In genomic region chr19:11984986-11985385, GRCh38 we compare ENCODE assay signal across 14 cellular contexts. TPM values are rescaled to one million over a fixed set of nuclear protein-coding genes. Genes with fewer than 3 reads are reported as not detected.
DNase-seq lines count a peak whose midpoint lies in the region; ATAC-seq, FAIRE-seq and TF ChIP-seq lines count a peak whose summit lies in the region.
"Had no signal": no experiment of that assay in that cellular context is flagged by ENCODE, and none has a peak within 500 bp of the region (broad histone marks: within the 10 kb centered on the region; RNA-seq: fewer than 3 reads in every experiment).

No MANE protein-coding gene starts in this region.

- no peak overlapping the region for H3K27ac Mint-ChIP-seq in stimulated activated naive B cell treated with anti-CD40 and anti-IgM and Interleukin-4, amounts not matched to agents 10 μg/mL and 1 μg/mL and 100 μg/mL, for 72 hours
- H3K27ac Mint-ChIP-seq: activated naive CD8-positive, alpha-beta T cell treated with anti-CD3 and anti-CD28 coated beads, Interleukin-2, amount 10 ng/mL, durations not matched to agents 7 days and 5 days had no signal

- no peaks in the 10 kb centered on the region for H3K27me3 ChIP-seq in K562 (ENCODE audit: control insufficient read depth in 2 of 2, insufficient read depth in 2 of 2, low read length in 2 of 2)
- H3K27me3 ChIP-seq: dorsolateral prefrontal cortex, SJSA1, tibial nerve had no signal

- H3K4me1 ChIP-seq in K562 (replicated peaks in 1 of 2; ENCODE audit: control insufficient read depth in 2 of 2, insufficient read depth in 2 of 2, low read length in 2 of 2), result peaks cover 0 to 3% of the 10 kb centered on the region in 2 experiments; a peak in 2 of 5 replicates
- H3K4me1 ChIP-seq: SJSA1 had no signal

- H3K9me1 ChIP-seq in K562 (ENCODE audit: control insufficient read depth, insufficient read depth, low read length), result no peaks in the 10 kb centered on the region

- no peak for TF ChIP-seq EP300 in K562 (IDR thresholded peaks at IDR 0.05; ENCODE audit: low read length)

- H3K4me2 ChIP-seq in K562 (ENCODE audit: insufficient read depth, low read length), result no peak overlapping the region

- TF ChIP-seq POLR2A in NB4 (IDR thresholded peaks at IDR 0.05; ENCODE audit: extremely low read depth, insufficient read length), result no peak
- no peak for TF ChIP-seq POLR2A in K562 (conservative IDR thresholded peaks at IDR 0.05)

- FAIRE-seq in K562 (lab: Jason Lieb, UNC), result no peak
- FAIRE-seq: GM18507 had no signal

- H3K4me1 Mint-ChIP-seq in stimulated activated naive B cell treated with anti-CD40 and anti-IgM and Interleukin-4, amounts not matched to agents 10 μg/mL and 1 μg/mL and 100 μg/mL, for 72 hours, result peaks cover 6 to 26% of the 10 kb centered on the region in 2 donors

- TF ChIP-seq RAD21 in K562 (CRISPR knock-in tag; conservative IDR thresholded peaks at IDR 0.05 in 1 of 2, IDR thresholded peaks at IDR 0.05 in 1 of 2), result no peak

- no TSS peak for BruUV-seq in K562 (replicated peaks; lab: Mats Ljungman, UMichigan)

- in situ Hi-C loops in K562 (cut with MboI), result no loop called here

- H3K9me3 ChIP-seq in K562 (replicated peaks; ENCODE audit: control insufficient read depth, insufficient read depth, low read depth, low read length), result no peaks in the 10 kb centered on the region; the same call in 1 of the 2 replicates
- H3K9me3 ChIP-seq: SJSA1 had no signal

- H3K4me3 Mint-ChIP-seq in stimulated activated naive B cell treated with anti-CD40 and anti-IgM and Interleukin-4, amounts not matched to agents 10 μg/mL and 1 μg/mL and 100 μg/mL, for 72 hours, result no peak overlapping the region
- H3K4me3 Mint-ChIP-seq: activated naive CD8-positive, alpha-beta T cell treated with anti-CD3 and anti-CD28 coated beads, Interleukin-2, amount 10 ng/mL, durations not matched to agents 7 days and 5 days had no signal

- intact Hi-C loops in K562 (cut with micrococcal nuclease), result loop anchor here (5.0 kb wide), 1 partner anchor 157 kb away; the partner anchor contains the start of gene ZNF20

- H4K20me1 ChIP-seq in K562 (replicated peaks; ENCODE audit: control insufficient read depth, insufficient read depth, low read length), result no peaks in the 10 kb centered on the region

- peak; percentile 9 to 21 for DNase-seq in stimulated activated CD4-positive, alpha-beta T cell treated with anti-CD3 and anti-CD28 coated beads, Interleukin-2, amount 100 ng/mL, for 24 hours
- DNase-seq in stimulated activated CD4-positive, alpha-beta T cell treated with anti-CD3 and anti-CD28 coated beads, Interleukin-1b, Interleukin-23, amount 100 ng/mL, for 48 hours, result no peak
- peak; percentile 36 for DNase-seq in NB4 (ENCODE audit: low read depth)
- DNase-seq in K562 (ENCODE audit: extremely low read depth in 1 of 4, low spot score in 3 of 4), result peak in 3 of 4 experiments; percentile 13 to 38 (median 16)
- peak; percentile 12 for DNase-seq in stimulated activated naive B cell treated with anti-CD40 and anti-IgM and Interleukin-4, amounts not matched to agents 10 μg/mL and 1 μg/mL and 100 μg/mL, for 72 hours
- no peak for DNase-seq in OCI-M2 (lab: John Stamatoyannopoulos, UW; ENCODE audit: unreplicated experiment)
- no peak for DNase-seq in NCI-H345 treated with DMSO at 0.1 percent for 48 hours (lab: John Stamatoyannopoulos, UW; ENCODE audit: unreplicated experiment)
- DNase-seq: activated naive CD8-positive, alpha-beta T cell treated with anti-CD3 and anti-CD28 coated beads, Interleukin-2, amount 10 ng/mL, durations not matched to agents 7 days and 5 days; dorsolateral prefrontal cortex; NCI-H2227 treated with DMSO at 0.1 percent for 48 hours had no signal

- TF ChIP-seq CTCF in NB4 (IDR thresholded peaks at IDR 0.05; ENCODE audit: low read depth, low read length) (peak; percentile 13), K562 (IDR thresholded peaks at IDR 0.05 in 2 of 3, conservative IDR thresholded peaks at IDR 0.05 in 1 of 3; ENCODE audit: insufficient read depth in 2 of 3, low read depth in 1 of 3, low read length in 3 of 3) (peak; percentile 40 to 51 (median 41); a peak in 5 of 6 replicates)

- peaks cover 4 to 7% of the 10 kb centered on the region in 2 donors for H3K9me3 Mint-ChIP-seq in stimulated activated naive B cell treated with anti-CD40 and anti-IgM and Interleukin-4, amounts not matched to agents 10 μg/mL and 1 μg/mL and 100 μg/mL, for 72 hours

- ATAC-seq in K562, result peak; percentile 56
- no peak for ATAC-seq in stimulated activated naive B cell treated with anti-CD40 and anti-IgM and Interleukin-4, amounts not matched to agents 10 μg/mL and 1 μg/mL and 100 μg/mL, for 72 hours (replicated peaks)
- ATAC-seq in HG02759 (IDR thresholded peaks at IDR 0.05; ENCODE audit: unreplicated experiment), result no peak

- no peaks in the 10 kb centered on the region for H3K27me3 Mint-ChIP-seq in stimulated activated naive B cell treated with anti-CD40 and anti-IgM and Interleukin-4, amounts not matched to agents 10 μg/mL and 1 μg/mL and 100 μg/mL, for 72 hours
- H3K27me3 Mint-ChIP-seq: activated naive CD8-positive, alpha-beta T cell treated with anti-CD3 and anti-CD28 coated beads, Interleukin-2, amount 10 ng/mL, durations not matched to agents 7 days and 5 days had no signal

- peaks cover 5 to 8% of the 10 kb centered on the region in 2 donors for H3K36me3 Mint-ChIP-seq in stimulated activated naive B cell treated with anti-CD40 and anti-IgM and Interleukin-4, amounts not matched to agents 10 μg/mL and 1 μg/mL and 100 μg/mL, for 72 hours

- peaks cover 3% of the 10 kb centered on the region; the same call in 1 of the 3 replicates for H3K79me2 ChIP-seq in K562 (ENCODE audit: control insufficient read depth, insufficient read depth, low read length)

- H3K36me3 ChIP-seq in K562 (ENCODE audit: control insufficient read depth, insufficient read depth, low read length), result no peaks in the 10 kb centered on the region; the same call in 2 of the 3 replicates
- H3K36me3 ChIP-seq: SJSA1 had no signal

- POLR2A ChIA-PET in K562 (lab: Yijun Ruan, JAX), result no interaction called here

- 3% methylated on average over 5 of the region's 5 CpGs for WGBS in K562 (ENCODE audit: insufficient coverage, low coverage, missing lambda C conversion rate)

- H3K9ac ChIP-seq in K562 (ENCODE audit: insufficient read depth in 1 of 2, low read depth in 2 of 2, low read length in 2 of 2), result no peak overlapping the region

- CTCF ChIA-PET in K562 (lab: Yijun Ruan, JAX; ENCODE audit: low intra/inter-chr PET ratio), result no interaction called here

- H3K27ac ChIP-seq in K562 (ENCODE audit: extremely low read depth, low read depth, low read length), result no peak overlapping the region
- H3K27ac ChIP-seq: dorsolateral prefrontal cortex, SJSA1, tibial nerve had no signal

- H3K4me3 ChIP-seq in NB4 (ENCODE audit: low read depth, low read length) (no peak overlapping the region), K562 (no peak overlapping the region)
- H3K4me3 ChIP-seq: dorsolateral prefrontal cortex, SJSA1, tibial nerve had no signal

- no peak overlapping the region for H2AFZ ChIP-seq in K562 (ENCODE audit: low read depth, low read length)

RNA-seq across cellular contexts. Expression of gene ZNF763, which starts 20.1 kb away (rescaled TPM):
- total RNA-seq in K562 (2011; cell fraction: chromatin; rRNA removed; ENCODE audit: low replicate concordance), result 0.21 and 0.86 TPM in 2 replicates
- total RNA-seq in K562 (2011; cell fraction: nucleolus; rRNA removed), result 0.53 TPM in 1 of 2 replicates, not detected in the other
- 0.46 TPM in 1 of 2 replicates, not detected in the other for total RNA-seq in K562 (2011; cell fraction: nucleoplasm; rRNA removed)
- not detected in 2 replicates for total RNA-seq in K562 (2014; rRNA removed)
- total RNA-seq in K562 (2014; rRNA removed; fragmentation: Illumina TruSeq; extraction: Trizol), result 0.11 and 0.29 TPM in 2 replicates
- total RNA-seq in K562 (2015; rRNA removed; fragmentation: Illumina TruSeq; extraction: Trizol), result 0.19 and 0.22 TPM in 2 replicates
- 0.22 TPM in 1 of 2 replicates, not detected in the other for total RNA-seq in K562 (2021)
- polyA plus RNA-seq in K562 (2011; rRNA removed), result 0.10 and 0.22 TPM in 2 replicates
- polyA plus RNA-seq in K562 (2011; cell fraction: cytosol; rRNA removed), result 0.01 and 0.06 TPM in 2 replicates
- 0.13 and 0.22 TPM in 2 replicates for polyA plus RNA-seq in K562 (2011; cell fraction: nucleus; rRNA removed)
- 0.03 and 0.06 TPM in 2 replicates for polyA plus RNA-seq in K562 (2012)
- 0.14 and 0.28 TPM in 2 replicates for polyA plus RNA-seq in K562 (2014; fragmentation: Illumina TruSeq; extraction: Trizol)
- under 1 TPM in 1 of 2 experiments, not detected in 1; 0.08 TPM for polyA plus RNA-seq in K562 (2014; fragmentation: Nextera tagmentation; extraction: Ambion mirVana)
- polyA plus RNA-seq in K562 (2014; rRNA removed), result not detected in 2 replicates
- polyA minus RNA-seq in K562 (2011; rRNA and poly(A)+ RNA removed), result 0.39 and 0.51 TPM in 2 replicates
- polyA minus RNA-seq in K562 (2011; cell fraction: cytosol; rRNA and poly(A)+ RNA removed), result not detected in 2 replicates
- 0.56 TPM in 1 of 2 replicates, not detected in the other for polyA minus RNA-seq in K562 (2011; cell fraction: nucleus; rRNA and poly(A)+ RNA removed)

RNA-seq across cellular contexts. Expression of gene ZNF433, which starts 50.5 kb away (rescaled TPM):
- total RNA-seq in K562 (2011; cell fraction: chromatin; rRNA removed; ENCODE audit: low replicate concordance), result 3.0 and 10.3 TPM in 2 replicates
- 2.2 and 4.1 TPM in 2 replicates for total RNA-seq in K562 (2011; cell fraction: nucleolus; rRNA removed)
- 4.5 and 6.3 TPM in 2 replicates for total RNA-seq in K562 (2011; cell fraction: nucleoplasm; rRNA removed)
- 2.6 and 3.0 TPM in 2 replicates for total RNA-seq in K562 (2014; rRNA removed)
- 3.9 and 4.7 TPM in 2 replicates for total RNA-seq in K562 (2014; rRNA removed; fragmentation: Illumina TruSeq; extraction: Trizol)
- total RNA-seq in K562 (2015; rRNA removed; fragmentation: Illumina TruSeq; extraction: Trizol), result 3.6 and 3.8 TPM in 2 replicates
- 2.2 and 3.0 TPM in 2 replicates for total RNA-seq in K562 (2021)
- 0.53 and 2.0 TPM in 2 replicates for polyA plus RNA-seq in K562 (2011; rRNA removed)
- polyA plus RNA-seq in K562 (2011; cell fraction: cytosol; rRNA removed), result 0.28 and 0.57 TPM in 2 replicates
- polyA plus RNA-seq in K562 (2011; cell fraction: nucleus; rRNA removed), result 0.52 and 0.82 TPM in 2 replicates
- polyA plus RNA-seq in K562 (2012), result 1.9 and 2.9 TPM in 2 replicates
- 3.4 and 4.0 TPM in 2 replicates for polyA plus RNA-seq in K562 (2014; fragmentation: Illumina TruSeq; extraction: Trizol)
- 1 to 10 TPM; 2.9 to 4.1 TPM for polyA plus RNA-seq in K562 (2014; fragmentation: Nextera tagmentation; extraction: Ambion mirVana)
- polyA plus RNA-seq in K562 (2014; rRNA removed), result 2.3 and 4.1 TPM in 2 replicates
- 0.84 and 4.0 TPM in 2 replicates for polyA minus RNA-seq in K562 (2011; rRNA and poly(A)+ RNA removed)
- 1.1 TPM in 1 of 2 replicates, not detected in the other for polyA minus RNA-seq in K562 (2011; cell fraction: cytosol; rRNA and poly(A)+ RNA removed)
- polyA minus RNA-seq in K562 (2011; cell fraction: nucleus; rRNA and poly(A)+ RNA removed), result 1.2 and 1.3 TPM in 2 replicates

Comparison
In these comparisons a context has a peak if more than half of its experiments do, and no peak if none do; other contexts are left out.
1. DNase-seq: peak in stimulated activated CD4-positive, alpha-beta T cell treated with anti-CD3 and anti-CD28 coated beads, Interleukin-2, amount 100 ng/mL, for 24 hours (2 of 2), NB4 (single experiment), K562 (3 of 4) and stimulated activated naive B cell treated with anti-CD40 and anti-IgM and Interleukin-4, amounts not matched to agents 10 μg/mL and 1 μg/mL and 100 μg/mL, for 72 hours (single experiment); none in stimulated activated CD4-positive, alpha-beta T cell treated with anti-CD3 and anti-CD28 coated beads, Interleukin-1b, Interleukin-23, amount 100 ng/mL, for 48 hours (single experiment), OCI-M2 (single experiment) and NCI-H345 treated with DMSO at 0.1 percent for 48 hours (single experiment).